ENCODE assay signal across 10 cellular contexts in the genomic region with DNA sequence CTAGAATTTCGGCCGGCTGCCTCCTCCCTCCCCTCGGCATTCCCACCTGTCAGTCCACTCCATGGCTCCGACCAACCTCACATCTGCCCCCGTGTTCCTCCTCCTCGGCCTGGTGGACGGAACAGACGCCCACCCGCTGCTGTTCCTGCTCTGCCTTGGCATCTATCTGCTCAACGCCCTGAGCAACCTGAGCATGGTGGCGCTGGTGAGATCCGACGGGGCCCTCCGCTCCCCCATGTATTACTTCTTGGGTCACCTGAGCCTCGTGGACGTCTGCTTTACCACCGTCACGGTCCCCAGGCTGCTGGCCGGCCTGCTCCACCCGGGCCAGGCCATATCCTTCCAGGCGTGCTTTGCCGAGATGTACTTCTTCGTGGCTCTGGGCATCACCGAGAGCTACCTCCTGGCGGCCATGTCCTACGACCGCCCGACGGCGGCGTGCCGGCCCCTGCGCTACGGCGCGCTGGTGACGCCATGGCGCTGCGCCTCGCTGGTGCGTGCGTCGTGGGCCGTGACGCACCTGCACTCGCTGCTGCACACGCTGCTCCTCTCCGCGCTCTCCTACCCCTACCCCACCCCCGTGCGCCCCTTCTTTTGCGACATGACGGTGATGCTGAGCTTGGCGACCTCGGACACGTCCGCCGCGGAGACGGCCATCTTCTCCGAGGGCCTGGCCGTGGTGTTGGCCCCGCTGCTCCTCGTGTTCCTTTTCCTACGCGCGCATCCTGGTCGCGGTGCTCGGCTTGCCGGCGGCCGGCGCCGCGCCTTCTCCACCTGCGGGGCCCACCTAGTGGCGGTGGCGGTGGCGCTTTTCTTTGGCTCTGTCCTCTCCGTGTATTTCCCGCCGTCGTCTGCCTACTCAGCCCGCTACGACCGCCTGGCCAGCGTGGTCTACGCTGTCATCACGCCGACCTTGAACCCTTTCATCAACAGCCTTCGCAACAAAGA. TPM values are rescaled to one million over a fixed set of nuclear protein-coding genes. Genes with fewer than 3 reads are reported as not detected.
DNase-seq lines count a peak whose midpoint lies in the region; TF ChIP-seq lines count a peak whose summit lies in the region.
"Had no signal": no experiment of that assay in that cellular context is flagged by ENCODE, and none has a peak within 500 bp of the region (broad histone marks: within the 10 kb centered on the region; RNA-seq: fewer than 3 reads in every experiment).

A gene (minus strand): TSS at position 440 of the 948 bp plus-strand sequence.

- peak within 1 kb of the TSS in 38 of 59 donors; percentile 7 to 53 (median 31) for H3K4me3 ChIP-seq in dorsolateral prefrontal cortex
- H3K4me3 ChIP-seq in adrenal gland = no peak within 1 kb of the TSS
- H3K4me3 ChIP-seq: BLaER1, lung had no signal

- H3K27me3 Mint-ChIP-seq in activated CD4-positive, alpha-beta T cell treated with anti-CD3 and anti-CD28 coated beads, Interleukin-2, amount 10 ng/mL, durations not matched to agents 7 days and 5 days = peaks cover 15% of the 10 kb centered on the region

- WGBS in adrenal gland, 4 donors = 22 to 37% (median 27%) methylated on average over 38 to 92 of the region's 92 CpGs

- H3K27ac ChIP-seq in dorsolateral prefrontal cortex = no peak within 1 kb of the TSS
- H3K27ac ChIP-seq in adrenal gland = no peak within 1 kb of the TSS
- H3K27ac ChIP-seq: BLaER1 had no signal

- H3K36me3 ChIP-seq in adrenal gland (replicated peaks in 1 of 2) = no peaks in the 10 kb centered on the region
- H3K36me3 ChIP-seq: BLaER1 had no signal

- H3K9me3 ChIP-seq in adrenal gland (replicated peaks in 1 of 3) = no peaks in the 10 kb centered on the region

- DNase-seq in ELF-1 (ENCODE audit: low read depth, low spot score) = peak; percentile 40
- DNase-seq in activated CD4-positive, alpha-beta T cell treated with anti-CD3 and anti-CD28 coated beads, Interleukin-2, amount 10 ng/mL, durations not matched to agents 7 days and 5 days = peak; percentile 21
- no peak for DNase-seq in dorsolateral prefrontal cortex
- DNase-seq in stimulated activated CD4-positive, alpha-beta T cell treated with anti-CD3 and anti-CD28 coated beads, Interleukin-15, amount 100 ng/mL, for 24 hours = peak; percentile 50
- DNase-seq in dermis blood vessel endothelial cell = no peak
- DNase-seq in DMS79 (lab: John Stamatoyannopoulos, UW) = no peak
- no peak for DNase-seq in adrenal gland
- DNase-seq in germinal center (ENCODE audit: low spot score) = no peak

- no peaks in the 10 kb centered on the region for H3K4me1 ChIP-seq in adrenal gland (replicated peaks in 1 of 2)
- H3K4me1 ChIP-seq: BLaER1 had no signal

- TF ChIP-seq POLR2A in adrenal gland (IDR thresholded peaks at IDR 0.05) = no peak

- H3K4me3 Mint-ChIP-seq in activated CD4-positive, alpha-beta T cell treated with anti-CD3 and anti-CD28 coated beads, Interleukin-2, amount 10 ng/mL, durations not matched to agents 7 days and 5 days = peak within 1 kb of the TSS; percentile 64

- POLR2A ChIA-PET in activated CD4-positive, alpha-beta T cell treated with anti-CD3 and anti-CD28 coated beads, Interleukin-2, amount 10 ng/mL, durations not matched to agents 7 days and 5 days (lab: Charles Lee) = no interaction called here

- peak within 1 kb of the TSS; percentile 81 for H3K27ac Mint-ChIP-seq in activated CD4-positive, alpha-beta T cell treated with anti-CD3 and anti-CD28 coated beads, Interleukin-2, amount 10 ng/mL, durations not matched to agents 7 days and 5 days

- no peaks in the 10 kb centered on the region for H3K36me3 Mint-ChIP-seq in activated CD4-positive, alpha-beta T cell treated with anti-CD3 and anti-CD28 coated beads, Interleukin-2, amount 10 ng/mL, durations not matched to agents 7 days and 5 days (ENCODE audit: low read depth)

- TF ChIP-seq CTCF in dorsolateral prefrontal cortex (IDR thresholded peaks at IDR 0.05 in 54 of 56, conservative IDR thresholded peaks at IDR 0.05 in 2 of 56; ENCODE audit: low read depth in 1 of 56, partially characterized antibody in 56 of 56) (no peak), adrenal gland (IDR thresholded peaks at IDR 0.05) (no peak)

- CTCF ChIA-PET in activated CD4-positive, alpha-beta T cell treated with anti-CD3 and anti-CD28 coated beads, Interleukin-2, amount 10 ng/mL, durations not matched to agents 7 days and 5 days (lab: Charles Lee) = no interaction called here

- peaks cover 5% of the 10 kb centered on the region for H3K4me1 Mint-ChIP-seq in activated CD4-positive, alpha-beta T cell treated with anti-CD3 and anti-CD28 coated beads, Interleukin-2, amount 10 ng/mL, durations not matched to agents 7 days and 5 days

- H3K27me3 ChIP-seq in dorsolateral prefrontal cortex (peaks cover 0 to 32% (median 16%) of the 10 kb centered on the region in 45 donors), adrenal gland (peaks cover 10% of the 10 kb centered on the region)
- H3K27me3 ChIP-seq: BLaER1 had no signal

- intact Hi-C loops in dorsolateral prefrontal cortex (cut with DNase I) = no loop called here
- intact Hi-C loops in adrenal gland (cut with DNase I) = no loop called here

- H3K9me3 Mint-ChIP-seq in activated CD4-positive, alpha-beta T cell treated with anti-CD3 and anti-CD28 coated beads, Interleukin-2, amount 10 ng/mL, durations not matched to agents 7 days and 5 days = no peaks in the 10 kb centered on the region

RNA-seq across cellular contexts. Expression of the gene that starts here (rescaled TPM):
- total RNA-seq in activated CD4-positive, alpha-beta T cell treated with anti-CD3 and anti-CD28 coated beads, Interleukin-2, amount 10 ng/mL, durations not matched to agents 7 days and 5 days = 1 to 10 TPM; 1.4 to 2.0 TPM
- 10 to 100 TPM in 20 of 120 experiments, 1 to 10 TPM in 100; 1.4 to 37.8 (median 6.1) TPM for total RNA-seq in dorsolateral prefrontal cortex
- total RNA-seq in dermis blood vessel endothelial cell = not detected in 2 replicates
- 1 to 10 TPM in 1 of 8 donors, under 1 TPM in 3, not detected in 4; 0.18 to 2.6 (median 0.68) TPM for total RNA-seq in adrenal gland
- under 1 TPM in 2 of 3 donors, not detected in 1; 0.07 to 0.13 TPM for polyA plus RNA-seq in adrenal gland

Comparison
In these comparisons a context has a peak if more than half of its experiments do, and no peak if none do; other contexts are left out.
1. DNase-seq: peak in ELF-1 (single experiment), activated CD4-positive, alpha-beta T cell treated with anti-CD3 and anti-CD28 coated beads, Interleukin-2, amount 10 ng/mL, durations not matched to agents 7 days and 5 days (single experiment) and stimulated activated CD4-positive, alpha-beta T cell treated with anti-CD3 and anti-CD28 coated beads, Interleukin-15, amount 100 ng/mL, for 24 hours (single experiment); none in dorsolateral prefrontal cortex (0 of 10), dermis blood vessel endothelial cell (single experiment), DMS79 (single experiment), adrenal gland (0 of 7) and germinal center (single experiment).
2. H3K4me3 ChIP-seq: peak in dorsolateral prefrontal cortex (38 of 59); none in adrenal gland (0 of 4).